Comparison of ENCODE assay signal across 14 cellular contexts in genomic region chr14:52678591-52678990, GRCh38. TPM values are rescaled to one million over a fixed set of nuclear protein-coding genes. Genes with fewer than 3 reads are reported as not detected.
DNase-seq lines count a peak whose midpoint lies in the region; ATAC-seq and TF ChIP-seq lines count a peak whose summit lies in the region.
"Had no signal": no experiment of that assay in that cellular context is flagged by ENCODE, and none has a peak within 500 bp of the region (broad histone marks: within the 10 kb centered on the region; RNA-seq: fewer than 3 reads in every experiment).

No MANE protein-coding gene starts in this region.

- H3K9me3 ChIP-seq in CD4-positive, alpha-beta T cell (ENCODE audit: control insufficient read depth, low read length): no peaks in the 10 kb centered on the region
- H3K9me3 ChIP-seq in body of pancreas (no peaks in the 10 kb centered on the region), lower lobe of right lung (no peaks in the 10 kb centered on the region)
- H3K9me3 ChIP-seq: mucosa of descending colon, vagina had no signal

- POLR2A ChIA-PET in CD4-positive, alpha-beta T cell (lab: Charles Lee): interaction anchor here (0.9 to 1.1 kb wide), 2 partner anchors 63 to 84 kb away, joined by 3 to 4 read pairs; no protein-coding TSS in a partner anchor

- H3K4me1 ChIP-seq in body of pancreas: no peaks in the 10 kb centered on the region
- H3K4me1 ChIP-seq in lower lobe of right lung: no peaks in the 10 kb centered on the region
- H3K4me1 ChIP-seq: vagina had no signal

- H3K36me3 Mint-ChIP-seq in CD4-positive, alpha-beta T cell (ENCODE audit: low read depth): peaks cover 60% of the 10 kb centered on the region

- no peak overlapping the region for H3K4me3 Mint-ChIP-seq in CD4-positive, alpha-beta T cell

- H3K9me3 Mint-ChIP-seq in CD4-positive, alpha-beta T cell: no peaks in the 10 kb centered on the region
- H3K9me3 Mint-ChIP-seq: activated naive CD4-positive, alpha-beta T cell treated with anti-CD3 and anti-CD28 coated beads, Interleukin-2, amount 50 U/mL, for 72 hours had no signal

- WGBS in body of pancreas, 2 donors: 81 to 97% methylated on average over 2 of the region's 2 CpGs

- H3K36me3 ChIP-seq in body of pancreas (replicated peaks in 1 of 2; ENCODE audit: insufficient read depth in 1 of 2, low read depth in 2 of 2) (peaks cover 0 to 14% of the 10 kb centered on the region in 2 donors), lower lobe of right lung (peaks cover 64% of the 10 kb centered on the region)

- no peak overlapping the region for H3K4me3 ChIP-seq in body of pancreas
- H3K4me3 ChIP-seq in lower lobe of right lung: no peak overlapping the region
- H3K4me3 ChIP-seq: mucosa of descending colon, vagina had no signal

- peak; percentile 51 for TF ChIP-seq CTCF in CD4-positive, alpha-beta T cell (IDR thresholded peaks at IDR 0.05)
- TF ChIP-seq CTCF in body of pancreas (IDR thresholded peaks at IDR 0.05) (peak in 4 of 7 experiments; percentile 26 to 38 (median 28)), lower lobe of right lung (IDR thresholded peaks at IDR 0.05) (peak; percentile 13)

- H3K27me3 ChIP-seq in CD4-positive, alpha-beta T cell (ENCODE audit: control insufficient read depth, insufficient read depth, low read length): no peaks in the 10 kb centered on the region
- H3K27me3 ChIP-seq in body of pancreas (no peaks in the 10 kb centered on the region), lower lobe of right lung (ENCODE audit: low read depth) (no peaks in the 10 kb centered on the region)
- H3K27me3 ChIP-seq: vagina had no signal

- peaks cover 10% of the 10 kb centered on the region for H3K4me1 Mint-ChIP-seq in CD4-positive, alpha-beta T cell (ENCODE audit: low read depth)

- CTCF ChIA-PET in CD4-positive, alpha-beta T cell (lab: Charles Lee): no interaction called here

- no peak for DNase-seq in CD4-positive, alpha-beta T cell
- DNase-seq in body of pancreas (no peak), lower lobe of right lung (no peak), SIG-M5 (lab: John Stamatoyannopoulos, UW) (no peak), head of caudate nucleus (no peak)
- no peak for DNase-seq in activated CD4-positive, alpha-beta T cell treated with anti-CD3 and anti-CD28 coated beads, Interleukin-2, amount 50 U/mL, for 1 hour
- DNase-seq: mucosa of descending colon; NCI-H446; stimulated activated CD4-positive, alpha-beta T cell treated with anti-CD3 and anti-CD28 coated beads, Interleukin-2, amount 100 ng/mL, for 48 hours had no signal

- ATAC-seq in CD4-positive, alpha-beta T cell (ENCODE audit: poor library complexity): peak; percentile 63
- ATAC-seq in HG03175 (IDR thresholded peaks at IDR 0.05; ENCODE audit: unreplicated experiment) (peak; percentile 52), body of pancreas (no peak), lower lobe of right lung (no peak), HG03460 (IDR thresholded peaks at IDR 0.05; ENCODE audit: unreplicated experiment) (no peak)
- ATAC-seq: activated naive CD4-positive, alpha-beta T cell treated with anti-CD3 and anti-CD28 coated beads, Interleukin-2, amount 50 U/mL, for 72 hours; esophagus mucosa; mucosa of descending colon had no signal

- H3K27me3 Mint-ChIP-seq in CD4-positive, alpha-beta T cell: no peaks in the 10 kb centered on the region

- no peak for TF ChIP-seq POLR2A in body of pancreas (IDR thresholded peaks at IDR 0.05)

- intact Hi-C loops in CD4-positive, alpha-beta T cell (cut with DNase I, micrococcal nuclease): loop anchor here (1.0 to 5.0 kb wide), 3 partner anchors 16 to 94 kb away; partner anchors contain the start of gene ERO1A (in 1 of the 2)
- intact Hi-C loops in body of pancreas (cut with DNase I): no loop called here
- intact Hi-C loops in lower lobe of right lung (cut with DNase I): no loop called here
- intact Hi-C loops in head of caudate nucleus (cut with DNase I): no loop called here

- no peak overlapping the region for H3K27ac ChIP-seq in CD4-positive, alpha-beta T cell (ENCODE audit: low read depth, low read length)
- H3K27ac ChIP-seq in body of pancreas (no peak overlapping the region), lower lobe of right lung (no peak overlapping the region)
- H3K27ac ChIP-seq: vagina had no signal

- no peak overlapping the region for H3K27ac Mint-ChIP-seq in CD4-positive, alpha-beta T cell

RNA-seq across cellular contexts. Expression of gene ERO1A, which starts 16.8 kb away (rescaled TPM):
- 10 to 100 TPM; 58.6 to 60.7 TPM for total RNA-seq in CD4-positive, alpha-beta T cell
- total RNA-seq in body of pancreas: 10 to 100 TPM; 30.9 to 42.5 TPM
- total RNA-seq in lower lobe of right lung: 41.9 TPM

RNA-seq across cellular contexts. Expression of gene PSMC6, which starts 28.4 kb away (rescaled TPM):
- 100 to 1,000 TPM; 110 to 111 TPM for total RNA-seq in CD4-positive, alpha-beta T cell
- 10 to 100 TPM; 37.2 to 66.7 TPM for total RNA-seq in body of pancreas
- total RNA-seq in lower lobe of right lung: 68.8 TPM

RNA-seq across cellular contexts. Expression of gene STYX, which starts 51.4 kb away (rescaled TPM):
- 10 to 100 TPM; 15.3 to 16.2 TPM for total RNA-seq in CD4-positive, alpha-beta T cell
- total RNA-seq in body of pancreas (10 to 100 TPM in 1 of 2 donors, 1 to 10 TPM in 1; 5.6 to 11.4 TPM), lower lobe of right lung (11.4 TPM)

Comparison
In these comparisons a context has a peak if more than half of its experiments do, and no peak if none do; other contexts are left out.
1. ATAC-seq: peak in CD4-positive, alpha-beta T cell (single experiment) and HG03175 (single experiment); none in body of pancreas (single experiment), lower lobe of right lung (0 of 2) and HG03460 (single experiment).
2. intact Hi-C loops: an anchor here in CD4-positive, alpha-beta T cell (1.0 to 5.0 kb wide); none called in body of pancreas, lower lobe of right lung and head of caudate nucleus.
3. Peak in every context shown above with its lines, with median percentiles within 50 percentile points of each other: CTCF ChIP-seq.